ENCODE assay signal across 8 cellular contexts in the genomic region with DNA sequence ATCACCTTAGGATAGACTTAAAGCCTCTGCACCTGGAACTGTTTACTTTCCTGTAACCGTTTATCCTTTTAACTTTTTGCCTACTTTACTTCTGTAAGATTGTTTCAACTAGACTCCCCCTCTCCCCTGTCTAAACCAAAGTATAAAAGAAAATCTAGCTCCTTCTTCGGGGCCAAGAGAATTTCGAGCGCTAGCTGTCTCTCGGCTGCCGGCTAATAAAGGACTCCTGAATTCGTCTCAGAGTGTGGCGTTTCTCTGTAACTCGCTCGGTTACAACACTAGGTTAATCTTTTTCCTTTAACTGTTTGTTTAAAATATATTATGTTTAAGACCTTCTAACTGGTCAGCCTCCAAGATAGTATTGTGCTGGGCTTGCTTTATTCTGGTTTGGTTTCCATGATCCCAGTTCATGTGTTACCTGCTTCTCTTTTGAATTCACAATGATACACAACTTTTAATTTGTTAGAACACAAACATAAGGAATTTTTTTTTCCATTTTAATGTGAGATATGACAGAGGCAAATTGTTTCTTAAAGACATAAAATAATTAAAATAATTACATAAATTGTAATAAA.
DNase-seq lines count a peak whose midpoint lies in the region; ATAC-seq lines count a peak whose summit lies in the region.

No MANE protein-coding gene starts in this region.

- H3K27me3 Mint-ChIP-seq in T-helper 2 cell treated with Interferon-gamma antibody and Interleukin-4, amounts not matched to agents 5 μg/mL and 100 μg/mL, for 36 hours (ENCODE audit: low read depth), result no peaks in the 10 kb centered on the region
- no peaks in the 10 kb centered on the region for H3K27me3 Mint-ChIP-seq in activated naive CD8-positive, alpha-beta T cell treated with anti-CD3 and anti-CD28 coated beads, Interleukin-2, amount 50 U/mL, for 24 hours

- no peak for DNase-seq in T-helper 2 cell treated with Interferon-gamma antibody and Interleukin-4, amounts not matched to agents 5 μg/mL and 100 μg/mL, for 36 hours (ENCODE audit: low spot score)
- DNase-seq in T-helper 2 cell, result no peak
- DNase-seq in activated naive CD8-positive, alpha-beta T cell treated with anti-CD3 and anti-CD28 coated beads, Interleukin-2, amount 50 U/mL, for 24 hours, result no peak
- DNase-seq in kidney glomerular epithelial cell (lab: John Stamatoyannopoulos, UW), result peak; percentile 29
- peak; percentile 72 for DNase-seq in superior temporal gyrus (ENCODE audit: extremely low spot score)
- DNase-seq in GM19238 (ENCODE audit: insufficient read length, low spot score), result no peak

- H3K9me3 Mint-ChIP-seq in T-helper 2 cell treated with Interferon-gamma antibody and Interleukin-4, amounts not matched to agents 5 μg/mL and 100 μg/mL, for 36 hours, result no peaks in the 10 kb centered on the region
- H3K9me3 Mint-ChIP-seq in activated naive CD8-positive, alpha-beta T cell treated with anti-CD3 and anti-CD28 coated beads, Interleukin-2, amount 50 U/mL, for 24 hours, result no peaks in the 10 kb centered on the region

- H3K4me1 Mint-ChIP-seq in T-helper 2 cell treated with Interferon-gamma antibody and Interleukin-4, amounts not matched to agents 5 μg/mL and 100 μg/mL, for 36 hours (ENCODE audit: low read depth), result peaks cover 24% of the 10 kb centered on the region
- H3K4me1 Mint-ChIP-seq in activated naive CD8-positive, alpha-beta T cell treated with anti-CD3 and anti-CD28 coated beads, Interleukin-2, amount 50 U/mL, for 24 hours, result peaks cover 30% of the 10 kb centered on the region

- peaks cover 2% of the 10 kb centered on the region for H3K36me3 Mint-ChIP-seq in T-helper 2 cell treated with Interferon-gamma antibody and Interleukin-4, amounts not matched to agents 5 μg/mL and 100 μg/mL, for 36 hours (ENCODE audit: low read depth)
- H3K36me3 Mint-ChIP-seq in activated naive CD8-positive, alpha-beta T cell treated with anti-CD3 and anti-CD28 coated beads, Interleukin-2, amount 50 U/mL, for 24 hours (ENCODE audit: low read depth), result peaks cover 2% of the 10 kb centered on the region

- peak overlapping the region; percentile 100 for H3K4me3 Mint-ChIP-seq in T-helper 2 cell treated with Interferon-gamma antibody and Interleukin-4, amounts not matched to agents 5 μg/mL and 100 μg/mL, for 36 hours
- peak overlapping the region; percentile 92 for H3K4me3 Mint-ChIP-seq in activated naive CD8-positive, alpha-beta T cell treated with anti-CD3 and anti-CD28 coated beads, Interleukin-2, amount 50 U/mL, for 24 hours

- H3K27ac Mint-ChIP-seq in T-helper 2 cell treated with Interferon-gamma antibody and Interleukin-4, amounts not matched to agents 5 μg/mL and 100 μg/mL, for 36 hours, result peak overlapping the region; percentile 100
- H3K27ac Mint-ChIP-seq in activated naive CD8-positive, alpha-beta T cell treated with anti-CD3 and anti-CD28 coated beads, Interleukin-2, amount 50 U/mL, for 24 hours, result peak overlapping the region; percentile 97

- no peak for ATAC-seq in activated naive CD8-positive, alpha-beta T cell treated with anti-CD3 and anti-CD28 coated beads, Interleukin-2, amount 50 U/mL, for 24 hours
- ATAC-seq in HG02571 (IDR thresholded peaks at IDR 0.05; ENCODE audit: unreplicated experiment), result no peak
- ATAC-seq in HG02642 (IDR thresholded peaks at IDR 0.05; ENCODE audit: poor library complexity, unreplicated experiment), result no peak

Comparison
In these comparisons a context has a peak if more than half of its experiments do, and no peak if none do; other contexts are left out.
1. DNase-seq: peak in kidney glomerular epithelial cell (single experiment) and superior temporal gyrus (single experiment); none in T-helper 2 cell treated with Interferon-gamma antibody and Interleukin-4, amounts not matched to agents 5 μg/mL and 100 μg/mL, for 36 hours (single experiment), T-helper 2 cell (0 of 5), activated naive CD8-positive, alpha-beta T cell treated with anti-CD3 and anti-CD28 coated beads, Interleukin-2, amount 50 U/mL, for 24 hours (single experiment) and GM19238 (single experiment).